Comparison of ENCODE assay signal across 1 cellular context in the genomic region with DNA sequence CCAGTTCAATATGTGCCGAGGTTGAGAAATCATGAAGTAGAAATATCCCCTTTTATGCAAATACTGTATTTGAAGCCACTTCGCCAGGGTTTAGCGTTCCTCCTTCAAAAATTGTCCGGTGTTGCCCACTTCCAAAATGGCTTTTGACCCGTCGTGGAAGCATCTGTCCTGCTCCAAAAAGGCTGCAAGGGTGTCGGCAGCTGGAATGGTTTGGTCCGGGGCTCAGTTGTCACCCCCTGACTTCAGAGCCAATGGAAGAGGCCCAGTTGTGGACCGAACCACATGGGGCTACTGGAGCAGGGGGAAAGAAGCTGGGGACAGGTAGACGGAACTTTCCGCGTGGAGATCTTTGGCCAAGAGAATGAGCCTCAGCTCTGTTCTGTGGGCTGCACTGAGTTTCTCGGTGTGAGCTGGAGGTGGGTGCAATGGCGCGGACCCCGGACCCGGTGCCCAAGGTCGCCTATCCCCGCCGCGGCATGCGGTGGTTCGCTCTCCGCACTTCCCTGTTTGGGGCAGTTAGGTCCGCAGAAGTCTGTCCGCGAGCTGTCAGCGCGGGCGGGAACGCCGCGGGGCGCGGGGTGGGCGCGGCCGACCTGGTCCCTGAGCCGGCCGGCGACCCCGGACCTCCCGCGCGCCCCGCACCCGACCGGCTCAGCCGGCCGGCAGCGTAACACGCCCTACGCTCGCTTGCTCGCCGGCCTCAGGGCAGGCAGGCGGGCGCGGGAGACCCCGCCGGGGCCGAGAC.
A peak's percentile ranks its signal among the peaks of the same experiment; 100 is the strongest.
TF ChIP-seq lines count a peak whose summit lies in the region.

A gene (plus strand): TSS at position 527 of the 745 bp plus-strand sequence. CDS start 259 bp downstream, outside the sequence.

TF ChIP-seq in K562, 482 proteins besides CTCF, POLR2A, EP300 and RAD21 (continued from another document):
- no peak for TF ChIP-seq MCM7 (IDR thresholded peaks at IDR 0.05)
- TF ChIP-seq ZNF347 (CRISPR knock-in tag; IDR thresholded peaks at IDR 0.05; ENCODE audit: low read depth): no peak
- TF ChIP-seq, protein P1, sequence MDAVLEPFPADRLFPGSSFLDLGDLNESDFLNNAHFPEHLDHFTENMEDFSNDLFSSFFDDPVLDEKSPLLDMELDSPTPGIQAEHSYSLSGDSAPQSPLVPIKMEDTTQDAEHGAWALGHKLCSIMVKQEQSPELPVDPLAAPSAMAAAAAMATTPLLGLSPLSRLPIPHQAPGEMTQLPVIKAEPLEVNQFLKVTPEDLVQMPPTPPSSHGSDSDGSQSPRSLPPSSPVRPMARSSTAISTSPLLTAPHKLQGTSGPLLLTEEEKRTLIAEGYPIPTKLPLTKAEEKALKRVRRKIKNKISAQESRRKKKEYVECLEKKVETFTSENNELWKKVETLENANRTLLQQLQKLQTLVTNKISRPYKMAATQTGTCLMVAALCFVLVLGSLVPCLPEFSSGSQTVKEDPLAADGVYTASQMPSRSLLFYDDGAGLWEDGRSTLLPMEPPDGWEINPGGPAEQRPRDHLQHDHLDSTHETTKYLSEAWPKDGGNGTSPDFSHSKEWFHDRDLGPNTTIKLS (IDR thresholded peaks at IDR 0.05; ENCODE audit: borderline replicate concordance, low read depth): no peak; the same call in 1 of the 2 replicates
- TF ChIP-seq EHMT2 (IDR thresholded peaks at IDR 0.05): 0 out of 2 replicates have a peak, but pooled peaks have one; percentile 9
- TF ChIP-seq, protein P2, sequence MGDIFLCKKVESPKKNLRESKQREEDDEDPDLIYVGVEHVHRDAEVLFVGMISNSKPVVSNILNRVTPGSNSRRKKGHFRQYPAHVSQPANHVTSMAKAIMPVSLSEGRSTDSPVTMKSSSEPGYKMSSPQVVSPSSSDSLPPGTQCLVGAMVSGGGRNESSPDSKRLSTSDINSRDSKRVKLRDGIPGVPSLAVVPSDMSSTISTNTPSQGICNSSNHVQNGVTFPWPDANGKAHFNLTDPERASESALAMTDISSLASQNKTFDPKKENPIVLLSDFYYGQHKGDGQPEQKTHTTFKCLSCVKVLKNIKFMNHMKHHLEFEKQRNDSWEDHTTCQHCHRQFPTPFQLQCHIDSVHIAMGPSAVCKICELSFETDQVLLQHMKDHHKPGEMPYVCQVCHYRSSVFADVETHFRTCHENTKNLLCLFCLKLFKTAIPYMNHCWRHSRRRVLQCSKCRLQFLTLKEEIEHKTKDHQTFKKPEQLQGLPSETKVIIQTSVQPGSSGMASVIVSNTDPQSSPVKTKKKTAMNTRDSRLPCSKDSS (IDR thresholded peaks at IDR 0.05; ENCODE audit: low read depth, partially characterized antibody): no peak
- peak; percentile 98 for TF ChIP-seq NUFIP1 (IDR thresholded peaks at IDR 0.05; ENCODE audit: partially characterized antibody)
- TF ChIP-seq SOX6 (IDR thresholded peaks at IDR 0.05): no peak; the same call in 1 of the 2 replicates
- no peak for TF ChIP-seq ZNF217 (CRISPR knock-in tag; IDR thresholded peaks at IDR 0.05)
- 0 out of 4 replicates have a peak, but pooled peaks have one; percentile 30 to 43 for TF ChIP-seq ARNT (IDR thresholded peaks at IDR 0.05)
- TF ChIP-seq ZNF384 (IDR thresholded peaks at IDR 0.05; ENCODE audit: low read depth, low read length): no peak
- no peak for TF ChIP-seq BMI1 (IDR thresholded peaks at IDR 0.05; ENCODE audit: low read length)
- peak; percentile 54 for TF ChIP-seq TEAD4 (IDR thresholded peaks at IDR 0.05; ENCODE audit: low read length)
- TF ChIP-seq TEAD4 (CRISPR knock-in tag; IDR thresholded peaks at IDR 0.05; ENCODE audit: borderline replicate concordance): no peak
- no peak for TF ChIP-seq EZH2 (IDR thresholded peaks at IDR 0.05; ENCODE audit: borderline replicate concordance, low read depth, low read length)
- no peak; the same call in 1 of the 2 replicates for TF ChIP-seq HLTF (IDR thresholded peaks at IDR 0.05)
